In genomic region chr6:26222587-26222986, GRCh38 we compare ENCODE assay signal across 10 cellular contexts.
DNase-seq lines count a peak whose midpoint lies in the region; ATAC-seq and TF ChIP-seq lines count a peak whose summit lies in the region.
"Had no signal": no experiment of that assay in that cellular context is flagged by ENCODE, and none has a peak within 500 bp of the region (broad histone marks: within the 10 kb centered on the region; RNA-seq: fewer than 3 reads in every experiment).

No MANE protein-coding gene starts in this region.

- H3K9me3 ChIP-seq in iPS-15b (ENCODE audit: control insufficient read depth, insufficient read depth, low read length) (no peaks in the 10 kb centered on the region), WERI-Rb-1 (ENCODE audit: severe bottlenecking) (peaks cover 4% of the 10 kb centered on the region)

- H3K27ac ChIP-seq in RWPE1: peak overlapping the region; percentile 71
- no peak overlapping the region for H3K27ac ChIP-seq in WERI-Rb-1

- no peaks in the 10 kb centered on the region for H3K36me3 ChIP-seq in iPS-15b (ENCODE audit: control insufficient read depth, insufficient read depth, low read length)
- H3K36me3 ChIP-seq in WERI-Rb-1: no peaks in the 10 kb centered on the region

- POLR2A ChIA-PET in RWPE1 (lab: Yijun Ruan, JAX; ENCODE audit: low non-redundant PET): interaction anchor here (1.8 to 1.9 kb wide), 2 partner anchors 11 to 28 kb away, joined by 5 to 6 read pairs; a partner anchor contains a TSS

- H3K4me3 ChIP-seq in GM12865 (ENCODE audit: low read depth, low read length) (peak overlapping the region; percentile 67), iPS-15b (ENCODE audit: low read depth, low read length) (no peak overlapping the region), WERI-Rb-1 (ENCODE audit: low read depth, low read length) (no peak overlapping the region)

- H3K4me1 ChIP-seq in iPS-15b (ENCODE audit: control insufficient read depth, insufficient read depth, low read length): peaks cover 15% of the 10 kb centered on the region

- CTCF ChIA-PET in RWPE1 (lab: Yijun Ruan, JAX): no interaction called here

- in situ Hi-C loops in ACHN (cut with HindIII; ENCODE audit: low pct_ligation_motif_present, low pct_unique_long_range_greater_than_20kb, low sequenced_read_pairs): no loop called here

- peak overlapping the region; percentile 63 for H3K9ac ChIP-seq in iPS-15b (ENCODE audit: low read depth, low read length)

- ATAC-seq in HG03442 (IDR thresholded peaks at IDR 0.05; ENCODE audit: unreplicated experiment): no peak

- TF ChIP-seq CTCF in GM12865 (IDR thresholded peaks at IDR 0.05; ENCODE audit: insufficient read depth, low read depth, low read length, missing control alignments) (no peak), RWPE1 (conservative IDR thresholded peaks at IDR 0.05; ENCODE audit: low read depth) (no peak), WERI-Rb-1 (IDR thresholded peaks at IDR 0.05; ENCODE audit: low read depth, low read length) (no peak)

- H3K27me3 ChIP-seq in iPS-15b (ENCODE audit: control insufficient read depth, insufficient read depth, low read length): no peaks in the 10 kb centered on the region
- H3K27me3 ChIP-seq in WERI-Rb-1 (ENCODE audit: insufficient read depth, low read depth, severe bottlenecking): no peaks in the 10 kb centered on the region

- DNase-seq in ACHN (peak; percentile 46), GM12865 (ENCODE audit: low read depth) (peak; percentile 48), RWPE1 (ENCODE audit: low spot score) (no peak), DMS 273 (lab: John Stamatoyannopoulos, UW; ENCODE audit: unreplicated experiment) (no peak), WERI-Rb-1 (no peak), NCI-H82 (lab: John Stamatoyannopoulos, UW) (no peak)
- DNase-seq: activated effector memory CD4-positive, alpha-beta T cell treated with anti-CD3 and anti-CD28 coated beads, Interleukin-2, amount 50 U/mL, for 16 hours; effector CD8-positive, alpha-beta T cell had no signal

Comparison
In these comparisons a context has a peak if more than half of its experiments do, and no peak if none do; other contexts are left out.
1. DNase-seq: peak in ACHN (single experiment) and GM12865 (single experiment); none in RWPE1 (single experiment), DMS 273 (single experiment), WERI-Rb-1 (single experiment) and NCI-H82 (single experiment).